ENCODE assay signal across 8 cellular contexts in the genomic region with DNA sequence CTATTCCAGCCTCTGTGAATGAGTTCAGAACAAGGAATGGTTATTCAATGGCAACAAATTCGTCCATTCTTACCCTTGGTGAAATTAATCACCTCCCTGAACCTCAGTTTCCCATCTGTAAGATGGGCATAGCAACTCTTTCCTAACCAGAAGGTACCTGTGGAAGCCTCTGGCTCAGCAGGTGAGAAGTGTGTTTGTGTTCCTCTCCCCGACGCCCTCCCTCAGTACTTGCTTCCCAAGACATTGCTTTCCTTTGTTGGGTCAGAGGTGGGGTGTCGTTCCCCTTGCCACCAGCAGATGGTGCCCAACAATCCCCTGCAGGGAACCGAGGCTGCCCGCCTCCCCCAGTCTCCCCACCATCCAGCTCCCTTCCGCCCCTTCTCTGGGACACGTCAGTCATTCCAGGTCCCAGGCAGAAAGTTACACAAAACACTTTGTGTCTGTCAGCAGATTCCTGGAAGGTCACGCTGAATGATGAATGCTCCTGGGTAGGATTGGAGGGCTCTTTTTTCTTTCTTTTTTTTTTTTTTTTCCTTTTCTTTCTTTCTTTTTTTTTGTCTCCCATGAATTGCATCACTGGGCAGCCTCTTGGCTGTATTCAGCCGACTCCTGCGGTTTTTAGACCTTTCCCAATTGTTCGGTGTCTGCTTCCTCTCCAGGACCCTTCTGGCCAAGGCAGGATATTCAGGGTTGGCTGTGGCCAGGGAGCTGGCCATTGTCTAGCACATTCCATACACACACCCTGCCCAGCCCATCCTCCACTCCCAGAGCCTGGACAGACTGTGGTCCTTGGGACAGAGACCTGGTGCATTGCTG.
DNase-seq lines count a peak whose midpoint lies in the region; ATAC-seq and TF ChIP-seq lines count a peak whose summit lies in the region.

No MANE protein-coding gene starts in this region.

- no peaks in the 10 kb centered on the region for H3K4me1 ChIP-seq in mucosa of descending colon (ENCODE audit: low read depth)

- H3K36me3 ChIP-seq in mucosa of descending colon (ENCODE audit: low read depth) = no peaks in the 10 kb centered on the region

- intact Hi-C loops in mucosa of descending colon (cut with DNase I, micrococcal nuclease) = loop anchor here (2.0 to 10.0 kb wide), 4 partner anchors 851 to 1143 kb away; a partner anchor contains a TSS

- TF ChIP-seq CTCF in endothelial cell (IDR thresholded peaks at IDR 0.05; ENCODE audit: unreplicated experiment) (peak; percentile 95), mucosa of descending colon (IDR thresholded peaks at IDR 0.05) (peak; percentile 89)

- DNase-seq in NCI-H2029 (lab: John Stamatoyannopoulos, UW) = peak; percentile 10
- no peak for DNase-seq in NCI-H2029 treated with DMSO at 0.1 percent for 48 hours (lab: John Stamatoyannopoulos, UW)
- DNase-seq in NCI-H82 (lab: John Stamatoyannopoulos, UW) = peak; percentile 78
- peak; percentile 22 to 47 (median 36) for DNase-seq in activated CD8-positive, alpha-beta memory T cell treated with anti-CD3 and anti-CD28 coated beads for 48 hours (ENCODE audit: low read depth in 2 of 3, low spot score in 2 of 3)
- DNase-seq in endothelial cell (ENCODE audit: low spot score) = peak; percentile 86
- peak; percentile 66 to 77 (median 73) for DNase-seq in mucosa of descending colon
- peak; percentile 79 for DNase-seq in stimulated activated CD8-positive, alpha-beta memory T cell treated with anti-CD3 and anti-CD28 coated beads, Interleukin-4, amount 100 ng/mL, for 48 hours

- no peak overlapping the region for H3K4me3 ChIP-seq in mucosa of descending colon

- peaks cover 16% of the 10 kb centered on the region for H3K36me3 Mint-ChIP-seq in endothelial cell (ENCODE audit: low read depth, unreplicated experiment)

- H3K27me3 Mint-ChIP-seq in endothelial cell (ENCODE audit: unreplicated experiment) = peaks cover 3% of the 10 kb centered on the region

- ATAC-seq in HG02884 (IDR thresholded peaks at IDR 0.05; ENCODE audit: unreplicated experiment) (peak; percentile 23), mucosa of descending colon (peak; percentile 87)

- peak overlapping the region; percentile 94 for H3K27ac Mint-ChIP-seq in endothelial cell (ENCODE audit: unreplicated experiment)

- H3K4me1 Mint-ChIP-seq in endothelial cell (ENCODE audit: unreplicated experiment) = peaks cover 14% of the 10 kb centered on the region

- H3K9me3 Mint-ChIP-seq in endothelial cell (ENCODE audit: unreplicated experiment) = peaks cover 7% of the 10 kb centered on the region

- peak overlapping the region; percentile 47 for H3K4me3 Mint-ChIP-seq in endothelial cell (ENCODE audit: unreplicated experiment)

- no peaks in the 10 kb centered on the region for H3K9me3 ChIP-seq in mucosa of descending colon
